Comparison of ENCODE assay signal across 1 cellular context in genomic region chr3:4687167-4687566, GRCh38.
A peak's percentile ranks its signal among the peaks of the same experiment; 100 is the strongest.
TF ChIP-seq lines count a peak whose summit lies in the region.

No MANE protein-coding gene starts in this region.

TF ChIP-seq in HepG2, 621 proteins besides CTCF, POLR2A, EP300 and RAD21 (continued from another document):
- TF ChIP-seq NR2C2 (CRISPR knock-in tag; IDR thresholded peaks at IDR 0.05; ENCODE audit: borderline replicate concordance), result peak; percentile 44; the same call in 1 of the 2 replicates
- no peak for TF ChIP-seq DMTF1 (CRISPR knock-in tag; IDR thresholded peaks at IDR 0.05)
- TF ChIP-seq MAFG (CRISPR knock-in tag; IDR thresholded peaks at IDR 0.05), result no peak
- TF ChIP-seq E2F5 (CRISPR knock-in tag; conservative IDR thresholded peaks at IDR 0.05), result no peak
- peak; percentile 53; the same call in 1 of the 2 replicates for TF ChIP-seq GFI1 (CRISPR knock-in tag; IDR thresholded peaks at IDR 0.05; ENCODE audit: borderline replicate concordance)
- no peak for TF ChIP-seq ZNF713 (CRISPR knock-in tag; IDR thresholded peaks at IDR 0.05)
- peak; percentile 44; the same call in 1 of the 2 replicates for TF ChIP-seq ZFP91 (CRISPR knock-in tag; IDR thresholded peaks at IDR 0.05; ENCODE audit: borderline replicate concordance)
- TF ChIP-seq EED (CRISPR knock-in tag; IDR thresholded peaks at IDR 0.05), result no peak
- TF ChIP-seq ZNF609 (CRISPR knock-in tag; IDR thresholded peaks at IDR 0.05; ENCODE audit: borderline replicate concordance), result peak; percentile 43; the same call in 1 of the 2 replicates
- TF ChIP-seq RERE (CRISPR knock-in tag; IDR thresholded peaks at IDR 0.05; ENCODE audit: low read depth), result peak; percentile 36; the same call in 1 of the 2 replicates
- no peak for TF ChIP-seq ZNF432 (CRISPR knock-in tag; IDR thresholded peaks at IDR 0.05; ENCODE audit: borderline replicate concordance)
- TF ChIP-seq SP2 (CRISPR knock-in tag; IDR thresholded peaks at IDR 0.05), result no peak
- TF ChIP-seq SOX5 (CRISPR knock-in tag; IDR thresholded peaks at IDR 0.05; ENCODE audit: borderline replicate concordance), result peak; percentile 26; the same call in 1 of the 2 replicates
- no peak for TF ChIP-seq THRA (CRISPR knock-in tag; IDR thresholded peaks at IDR 0.05; ENCODE audit: borderline replicate concordance)
- TF ChIP-seq CENPT (CRISPR knock-in tag; IDR thresholded peaks at IDR 0.05; ENCODE audit: low read depth), result no peak
- TF ChIP-seq ZNF768 (CRISPR knock-in tag; IDR thresholded peaks at IDR 0.05), result peak; percentile 60; the same call in 1 of the 2 replicates
